In the genomic region with DNA sequence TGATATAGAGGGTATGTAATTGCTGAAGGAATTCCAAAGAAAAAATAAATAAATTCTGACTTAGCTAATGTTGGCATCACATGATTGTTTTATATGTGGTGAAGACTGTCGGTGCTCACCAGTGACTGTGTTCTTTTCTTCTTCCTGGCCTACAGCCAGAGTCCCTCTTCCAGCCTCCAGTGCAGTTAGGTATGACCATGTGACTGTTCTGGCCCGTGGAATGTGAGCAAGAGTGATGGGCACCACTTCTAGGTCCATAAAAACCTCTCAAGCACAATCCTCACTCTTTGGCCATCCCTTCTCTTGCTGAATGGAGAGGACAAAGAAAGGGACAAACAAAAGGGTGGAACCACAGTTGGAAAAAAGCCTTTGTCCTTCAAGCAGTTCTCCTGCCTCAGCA, we compare ENCODE assay signal across 1 cellular context.
TF ChIP-seq lines count a peak whose summit lies in the region.

No MANE protein-coding gene starts in this region.

TF ChIP-seq in Ishikawa, 13 proteins besides CTCF, POLR2A, EP300 and RAD21 (continued from another document):
- TF ChIP-seq, protein P1, sequence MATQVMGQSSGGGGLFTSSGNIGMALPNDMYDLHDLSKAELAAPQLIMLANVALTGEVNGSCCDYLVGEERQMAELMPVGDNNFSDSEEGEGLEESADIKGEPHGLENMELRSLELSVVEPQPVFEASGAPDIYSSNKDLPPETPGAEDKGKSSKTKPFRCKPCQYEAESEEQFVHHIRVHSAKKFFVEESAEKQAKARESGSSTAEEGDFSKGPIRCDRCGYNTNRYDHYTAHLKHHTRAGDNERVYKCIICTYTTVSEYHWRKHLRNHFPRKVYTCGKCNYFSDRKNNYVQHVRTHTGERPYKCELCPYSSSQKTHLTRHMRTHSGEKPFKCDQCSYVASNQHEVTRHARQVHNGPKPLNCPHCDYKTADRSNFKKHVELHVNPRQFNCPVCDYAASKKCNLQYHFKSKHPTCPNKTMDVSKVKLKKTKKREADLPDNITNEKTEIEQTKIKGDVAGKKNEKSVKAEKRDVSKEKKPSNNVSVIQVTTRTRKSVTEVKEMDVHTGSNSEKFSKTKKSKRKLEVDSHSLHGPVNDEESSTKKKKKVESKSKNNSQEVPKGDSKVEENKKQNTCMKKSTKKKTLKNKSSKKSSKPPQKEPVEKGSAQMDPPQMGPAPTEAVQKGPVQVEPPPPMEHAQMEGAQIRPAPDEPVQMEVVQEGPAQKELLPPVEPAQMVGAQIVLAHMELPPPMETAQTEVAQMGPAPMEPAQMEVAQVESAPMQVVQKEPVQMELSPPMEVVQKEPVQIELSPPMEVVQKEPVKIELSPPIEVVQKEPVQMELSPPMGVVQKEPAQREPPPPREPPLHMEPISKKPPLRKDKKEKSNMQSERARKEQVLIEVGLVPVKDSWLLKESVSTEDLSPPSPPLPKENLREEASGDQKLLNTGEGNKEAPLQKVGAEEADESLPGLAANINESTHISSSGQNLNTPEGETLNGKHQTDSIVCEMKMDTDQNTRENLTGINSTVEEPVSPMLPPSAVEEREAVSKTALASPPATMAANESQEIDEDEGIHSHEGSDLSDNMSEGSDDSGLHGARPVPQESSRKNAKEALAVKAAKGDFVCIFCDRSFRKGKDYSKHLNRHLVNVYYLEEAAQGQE (IDR thresholded peaks at IDR 0.05; ENCODE audit: low read depth), result no peak
- TF ChIP-seq, protein P2, sequence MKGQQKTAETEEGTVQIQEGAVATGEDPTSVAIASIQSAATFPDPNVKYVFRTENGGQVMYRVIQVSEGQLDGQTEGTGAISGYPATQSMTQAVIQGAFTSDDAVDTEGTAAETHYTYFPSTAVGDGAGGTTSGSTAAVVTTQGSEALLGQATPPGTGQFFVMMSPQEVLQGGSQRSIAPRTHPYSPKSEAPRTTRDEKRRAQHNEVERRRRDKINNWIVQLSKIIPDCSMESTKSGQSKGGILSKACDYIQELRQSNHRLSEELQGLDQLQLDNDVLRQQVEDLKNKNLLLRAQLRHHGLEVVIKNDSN (IDR thresholded peaks at IDR 0.05), result peak; percentile 16; the same call in 1 of the 2 replicates
